In genomic region chr17:58692239-58693055, GRCh38 we compare ENCODE assay signal across 8 cellular contexts. TPM values are rescaled to one million over a fixed set of nuclear protein-coding genes. Genes with fewer than 3 reads are reported as not detected.
DNase-seq lines count a peak whose midpoint lies in the region; ATAC-seq and TF ChIP-seq lines count a peak whose summit lies in the region.

RAD51C (plus strand) TSS chr17:58692602; CDS start chr17:58692644, 42 bp downstream.

- H3K9me3 ChIP-seq in right lobe of liver, result no peaks in the 10 kb centered on the region

- TF ChIP-seq CTCF in CD14-positive monocyte (IDR thresholded peaks at IDR 0.05) (no peak), dorsolateral prefrontal cortex (IDR thresholded peaks at IDR 0.05 in 54 of 56, conservative IDR thresholded peaks at IDR 0.05 in 2 of 56; ENCODE audit: low read depth in 1 of 56, partially characterized antibody in 56 of 56) (peak in 26 of 56 donors; percentile 9 to 51 (median 24)), right lobe of liver (IDR thresholded peaks at IDR 0.05) (no peak)

- H3K4me1 ChIP-seq in right lobe of liver, result no peaks in the 10 kb centered on the region

- WGBS in right lobe of liver (ENCODE audit: insufficient coverage, low coverage, low lambda C conversion rate, missing lambda C conversion rate), result 24% methylated on average over 22 of the region's 50 CpGs

- peaks cover 0 to 6% (median 0%) of the 10 kb centered on the region in 4 donors for H3K36me3 ChIP-seq in right lobe of liver

- intact Hi-C loops in CD14-positive monocyte (cut with micrococcal nuclease), result loop anchor here in 1 of 2 donors (10.0 kb wide), 1 partner anchor 48 kb away; no protein-coding TSS in a partner anchor
- intact Hi-C loops in activated CD4-positive, alpha-beta memory T cell treated with anti-CD3 and anti-CD28 coated beads for 36 hours (cut with micrococcal nuclease), result loop anchor here (1.0 to 10.0 kb wide), 5 partner anchors 11 to 174 kb away; no protein-coding TSS in a partner anchor
- intact Hi-C loops in dorsolateral prefrontal cortex (cut with DNase I), result loop anchor here (2.0 to 10.0 kb wide), 3 partner anchors 62 to 178 kb away; partner anchors contain the start of gene MTMR4 (in 2 of the 2)
- intact Hi-C loops in right lobe of liver (cut with DNase I), result no loop called here

- H3K27ac ChIP-seq in dorsolateral prefrontal cortex, result peak within 1 kb of the TSS; percentile 47 to 96 (median 88)
- H3K27ac ChIP-seq in right lobe of liver, result peak within 1 kb of the TSS; percentile 13 to 49 (median 39)

- peak; percentile 58 for TF ChIP-seq POLR2A in right lobe of liver (IDR thresholded peaks at IDR 0.05)

- POLR2A ChIA-PET in activated CD4-positive, alpha-beta memory T cell treated with anti-CD3 and anti-CD28 coated beads for 36 hours (lab: Charles Lee), result interaction anchor here (0.6 to 2.5 kb wide), 10 partner anchors 9 to 310 kb away, joined by 3 to 40 read pairs (median 4); no protein-coding TSS in a partner anchor

- peak within 1 kb of the TSS; percentile 81 to 94 (median 93) for H3K27ac Mint-ChIP-seq in CD14-positive monocyte
- H3K27ac Mint-ChIP-seq in activated CD4-positive, alpha-beta memory T cell treated with anti-CD3 and anti-CD28 coated beads for 36 hours, result peak within 1 kb of the TSS; percentile 96

- peak; percentile 82 for DNase-seq in CD14-positive monocyte (ENCODE audit: low spot score)
- DNase-seq in NCI-H748 treated with DMSO at 0.1 percent for 48 hours (lab: John Stamatoyannopoulos, UW), result peak; percentile 59
- DNase-seq in activated CD4-positive, alpha-beta memory T cell treated with anti-CD3 and anti-CD28 coated beads for 36 hours, result peak; percentile 93
- DNase-seq in dorsolateral prefrontal cortex, result peak; percentile 67 to 91 (median 84)
- DNase-seq in right lobe of liver, result peak; percentile 88 to 90 (median 90)
- DNase-seq in stimulated activated CD4-positive, alpha-beta T cell treated with anti-CD3 and anti-CD28 coated beads, Interleukin-4, amount 100 ng/mL, for 24 hours, result peak; percentile 89

- H3K27me3 Mint-ChIP-seq in CD14-positive monocyte (ENCODE audit: low read depth in 3 of 3), result peaks cover 0 to 3% (median 2%) of the 10 kb centered on the region in 3 donors
- no peaks in the 10 kb centered on the region for H3K27me3 Mint-ChIP-seq in activated CD4-positive, alpha-beta memory T cell treated with anti-CD3 and anti-CD28 coated beads for 36 hours

- H3K4me1 Mint-ChIP-seq in CD14-positive monocyte, result peaks cover 16% of the 10 kb centered on the region
- H3K4me1 Mint-ChIP-seq in activated CD4-positive, alpha-beta memory T cell treated with anti-CD3 and anti-CD28 coated beads for 36 hours (ENCODE audit: low read depth), result peaks cover 25% of the 10 kb centered on the region

- H3K27me3 ChIP-seq in dorsolateral prefrontal cortex (no peaks in the 10 kb centered on the region), right lobe of liver (no peaks in the 10 kb centered on the region)

- H3K36me3 Mint-ChIP-seq in CD14-positive monocyte, result peaks cover 0 to 1% of the 10 kb centered on the region in 2 donors
- H3K36me3 Mint-ChIP-seq in activated CD4-positive, alpha-beta memory T cell treated with anti-CD3 and anti-CD28 coated beads for 36 hours, result peaks cover 15% of the 10 kb centered on the region

- H3K4me3 ChIP-seq in dorsolateral prefrontal cortex (peak within 1 kb of the TSS; percentile 43 to 98 (median 82)), right lobe of liver (peak within 1 kb of the TSS; percentile 57 to 83 (median 68))

- ATAC-seq in GM19351 (IDR thresholded peaks at IDR 0.05; ENCODE audit: unreplicated experiment) (peak; percentile 99), HG03520 (IDR thresholded peaks at IDR 0.05; ENCODE audit: unreplicated experiment) (peak; percentile 97), right lobe of liver (peak; percentile 99 to 100 (median 100))

- H3K9me3 Mint-ChIP-seq in CD14-positive monocyte, result peaks cover 0 to 4% (median 0%) of the 10 kb centered on the region in 7 donors
- H3K9me3 Mint-ChIP-seq in activated CD4-positive, alpha-beta memory T cell treated with anti-CD3 and anti-CD28 coated beads for 36 hours, result no peaks in the 10 kb centered on the region

- peak within 1 kb of the TSS; percentile 88 to 93 for H3K4me3 Mint-ChIP-seq in CD14-positive monocyte
- peak within 1 kb of the TSS; percentile 99 for H3K4me3 Mint-ChIP-seq in activated CD4-positive, alpha-beta memory T cell treated with anti-CD3 and anti-CD28 coated beads for 36 hours

- CTCF ChIA-PET in activated CD4-positive, alpha-beta memory T cell treated with anti-CD3 and anti-CD28 coated beads for 36 hours (lab: Charles Lee), result interaction anchor here (0.5 to 2.0 kb wide), 5 partner anchors 10 to 312 kb away, joined by 3 to 8 read pairs (median 5); no protein-coding TSS in a partner anchor

RNA-seq across cellular contexts. Expression of gene RAD51C, which starts in this region (rescaled TPM):
- polyA plus RNA-seq in CD14-positive monocyte, result 10 to 100 TPM; 13.1 to 14.5 TPM
- 10 to 100 TPM; 64.0 to 66.0 TPM for total RNA-seq in activated CD4-positive, alpha-beta memory T cell treated with anti-CD3 and anti-CD28 coated beads for 36 hours
- total RNA-seq in dorsolateral prefrontal cortex (10 to 100 TPM; 28.3 to 69.2 (median 44.4) TPM), right lobe of liver (10 to 100 TPM in 2 of 6 experiments, 1 to 10 TPM in 4; 6.5 to 22.2 (median 7.9) TPM)

Comparison
In these comparisons a context has a peak if more than half of its experiments do, and no peak if none do; other contexts are left out.
1. Peak in every context shown above with its lines: DNase-seq, ATAC-seq, H3K4me3 ChIP-seq and H3K27ac ChIP-seq.
2. intact Hi-C loops: an anchor here in activated CD4-positive, alpha-beta memory T cell treated with anti-CD3 and anti-CD28 coated beads for 36 hours (1.0 to 10.0 kb wide) and dorsolateral prefrontal cortex (2.0 to 10.0 kb wide); none called in right lobe of liver.